1 cellular context compared by ENCODE assay signal in the genomic region with DNA sequence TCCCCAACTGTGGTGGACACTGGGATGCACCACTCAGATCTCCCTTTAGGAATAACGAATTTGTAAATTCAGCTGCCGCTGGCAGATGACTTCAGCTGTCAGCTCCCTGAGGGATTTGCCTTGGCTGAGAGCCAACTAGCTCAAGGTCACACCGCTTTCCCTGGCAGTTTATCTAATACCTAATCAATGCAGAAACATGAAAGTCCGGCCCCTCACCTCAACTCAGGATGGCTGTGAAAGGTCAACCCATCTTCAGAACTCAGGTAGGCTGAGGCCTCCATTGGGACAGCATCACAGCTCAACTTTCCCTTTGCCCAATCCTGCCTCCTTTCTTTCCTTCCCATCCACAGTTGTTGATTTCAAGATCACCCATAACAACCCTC.
TF ChIP-seq lines count a peak whose summit lies in the region.

No MANE protein-coding gene starts in this region.

TF ChIP-seq in HepG2, 621 proteins besides CTCF, POLR2A, EP300 and RAD21 (continued from another document and continues in another):
- TF ChIP-seq ZBTB39 (CRISPR knock-in tag; IDR thresholded peaks at IDR 0.05) (no peak), POLR2AphosphoS5 (IDR thresholded peaks at IDR 0.05; ENCODE audit: low read depth, low read length) (no peak), TMF1 (CRISPR knock-in tag; IDR thresholded peaks at IDR 0.05; ENCODE audit: low read depth) (no peak), NCOR1 (IDR thresholded peaks at IDR 0.05; ENCODE audit: borderline replicate concordance, low read length) (peak; percentile 34; the same call in 1 of the 2 replicates), ZSCAN25 (CRISPR knock-in tag; IDR thresholded peaks at IDR 0.05) (no peak), NRL (CRISPR knock-in tag; IDR thresholded peaks at IDR 0.05; ENCODE audit: borderline replicate concordance) (no peak), HMG20A (CRISPR knock-in tag; IDR thresholded peaks at IDR 0.05; ENCODE audit: borderline replicate concordance) (peak; percentile 58; the same call in 1 of the 2 replicates), KLF12 (CRISPR knock-in tag; IDR thresholded peaks at IDR 0.05; ENCODE audit: borderline replicate concordance) (no peak), ZSCAN29 (CRISPR knock-in tag; conservative IDR thresholded peaks at IDR 0.05) (no peak), FOXO1 (CRISPR knock-in tag; IDR thresholded peaks at IDR 0.05) (0 out of 2 replicates have a peak, but pooled peaks have one; percentile 40), MIER3 (CRISPR knock-in tag; IDR thresholded peaks at IDR 0.05; ENCODE audit: borderline replicate concordance) (peak; percentile 39; the same call in 1 of the 2 replicates), GLI4 (CRISPR knock-in tag; IDR thresholded peaks at IDR 0.05; ENCODE audit: borderline replicate concordance) (no peak), ZNF790 (CRISPR knock-in tag; IDR thresholded peaks at IDR 0.05; ENCODE audit: borderline replicate concordance) (no peak), BRCA1 (CRISPR knock-in tag; IDR thresholded peaks at IDR 0.05) (no peak), KLF15 (CRISPR knock-in tag; IDR thresholded peaks at IDR 0.05; ENCODE audit: borderline replicate concordance) (no peak), ATRX (CRISPR knock-in tag; IDR thresholded peaks at IDR 0.05; ENCODE audit: borderline replicate concordance) (no peak), MZF1 (CRISPR knock-in tag; IDR thresholded peaks at IDR 0.05; ENCODE audit: borderline replicate concordance) (no peak), SRSF1 (optimal IDR thresholded peaks at IDR 0.05; ENCODE audit: low read depth, low read length) (no peak), ZNF644 (CRISPR knock-in tag; IDR thresholded peaks at IDR 0.05; ENCODE audit: low read depth) (no peak), ZNF547 (CRISPR knock-in tag; IDR thresholded peaks at IDR 0.05) (no peak), ZFP90 (CRISPR knock-in tag; IDR thresholded peaks at IDR 0.05; ENCODE audit: borderline replicate concordance) (no peak), MED8 (CRISPR knock-in tag; IDR thresholded peaks at IDR 0.05; ENCODE audit: insufficient replicate concordance) (no peak), ZNF773 (CRISPR knock-in tag; IDR thresholded peaks at IDR 0.05; ENCODE audit: borderline replicate concordance) (no peak), MLLT10 (CRISPR knock-in tag; IDR thresholded peaks at IDR 0.05) (no peak)
- TF ChIP-seq, protein P1, sequence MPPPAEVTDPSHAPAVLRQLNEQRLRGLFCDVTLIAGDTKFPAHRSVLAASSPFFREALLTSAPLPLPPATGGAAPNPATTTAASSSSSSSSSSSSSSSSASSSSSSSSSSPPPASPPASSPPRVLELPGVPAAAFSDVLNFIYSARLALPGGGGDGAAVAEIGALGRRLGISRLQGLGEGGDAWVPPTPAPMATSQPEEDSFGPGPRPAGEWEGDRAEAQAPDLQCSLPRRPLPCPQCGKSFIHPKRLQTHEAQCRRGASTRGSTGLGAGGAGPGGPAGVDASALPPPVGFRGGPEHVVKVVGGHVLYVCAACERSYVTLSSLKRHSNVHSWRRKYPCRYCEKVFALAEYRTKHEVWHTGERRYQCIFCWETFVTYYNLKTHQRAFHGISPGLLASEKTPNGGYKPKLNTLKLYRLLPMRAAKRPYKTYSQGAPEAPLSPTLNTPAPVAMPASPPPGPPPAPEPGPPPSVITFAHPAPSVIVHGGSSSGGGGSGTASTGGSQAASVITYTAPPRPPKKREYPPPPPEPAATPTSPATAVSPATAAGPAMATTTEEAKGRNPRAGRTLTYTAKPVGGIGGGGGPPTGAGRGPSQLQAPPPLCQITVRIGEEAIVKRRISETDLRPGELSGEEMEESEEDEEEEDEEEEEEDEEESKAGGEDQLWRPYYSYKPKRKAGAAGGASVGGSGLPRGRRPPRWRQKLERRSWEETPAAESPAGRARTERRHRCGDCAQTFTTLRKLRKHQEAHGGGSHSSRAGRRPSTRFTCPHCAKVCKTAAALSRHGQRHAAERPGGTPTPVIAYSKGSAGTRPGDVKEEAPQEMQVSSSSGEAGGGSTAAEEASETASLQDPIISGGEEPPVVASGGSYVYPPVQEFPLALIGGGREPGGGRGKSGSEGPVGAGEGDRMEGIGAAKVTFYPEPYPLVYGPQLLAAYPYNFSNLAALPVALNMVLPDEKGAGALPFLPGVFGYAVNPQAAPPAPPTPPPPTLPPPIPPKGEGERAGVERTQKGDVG (CRISPR knock-in tag; IDR thresholded peaks at IDR 0.05; ENCODE audit: borderline replicate concordance) = no peak
- TF ChIP-seq, protein P2, sequence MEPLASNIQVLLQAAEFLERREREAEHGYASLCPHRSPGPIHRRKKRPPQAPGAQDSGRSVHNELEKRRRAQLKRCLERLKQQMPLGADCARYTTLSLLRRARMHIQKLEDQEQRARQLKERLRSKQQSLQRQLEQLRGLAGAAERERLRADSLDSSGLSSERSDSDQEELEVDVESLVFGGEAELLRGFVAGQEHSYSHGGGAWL (CRISPR knock-in tag; IDR thresholded peaks at IDR 0.05) = no peak
- TF ChIP-seq, protein P3, sequence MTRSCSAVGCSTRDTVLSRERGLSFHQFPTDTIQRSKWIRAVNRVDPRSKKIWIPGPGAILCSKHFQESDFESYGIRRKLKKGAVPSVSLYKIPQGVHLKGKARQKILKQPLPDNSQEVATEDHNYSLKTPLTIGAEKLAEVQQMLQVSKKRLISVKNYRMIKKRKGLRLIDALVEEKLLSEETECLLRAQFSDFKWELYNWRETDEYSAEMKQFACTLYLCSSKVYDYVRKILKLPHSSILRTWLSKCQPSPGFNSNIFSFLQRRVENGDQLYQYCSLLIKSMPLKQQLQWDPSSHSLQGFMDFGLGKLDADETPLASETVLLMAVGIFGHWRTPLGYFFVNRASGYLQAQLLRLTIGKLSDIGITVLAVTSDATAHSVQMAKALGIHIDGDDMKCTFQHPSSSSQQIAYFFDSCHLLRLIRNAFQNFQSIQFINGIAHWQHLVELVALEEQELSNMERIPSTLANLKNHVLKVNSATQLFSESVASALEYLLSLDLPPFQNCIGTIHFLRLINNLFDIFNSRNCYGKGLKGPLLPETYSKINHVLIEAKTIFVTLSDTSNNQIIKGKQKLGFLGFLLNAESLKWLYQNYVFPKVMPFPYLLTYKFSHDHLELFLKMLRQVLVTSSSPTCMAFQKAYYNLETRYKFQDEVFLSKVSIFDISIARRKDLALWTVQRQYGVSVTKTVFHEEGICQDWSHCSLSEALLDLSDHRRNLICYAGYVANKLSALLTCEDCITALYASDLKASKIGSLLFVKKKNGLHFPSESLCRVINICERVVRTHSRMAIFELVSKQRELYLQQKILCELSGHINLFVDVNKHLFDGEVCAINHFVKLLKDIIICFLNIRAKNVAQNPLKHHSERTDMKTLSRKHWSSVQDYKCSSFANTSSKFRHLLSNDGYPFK (CRISPR knock-in tag; IDR thresholded peaks at IDR 0.05; ENCODE audit: borderline replicate concordance) = no peak
- TF ChIP-seq, protein P4, sequence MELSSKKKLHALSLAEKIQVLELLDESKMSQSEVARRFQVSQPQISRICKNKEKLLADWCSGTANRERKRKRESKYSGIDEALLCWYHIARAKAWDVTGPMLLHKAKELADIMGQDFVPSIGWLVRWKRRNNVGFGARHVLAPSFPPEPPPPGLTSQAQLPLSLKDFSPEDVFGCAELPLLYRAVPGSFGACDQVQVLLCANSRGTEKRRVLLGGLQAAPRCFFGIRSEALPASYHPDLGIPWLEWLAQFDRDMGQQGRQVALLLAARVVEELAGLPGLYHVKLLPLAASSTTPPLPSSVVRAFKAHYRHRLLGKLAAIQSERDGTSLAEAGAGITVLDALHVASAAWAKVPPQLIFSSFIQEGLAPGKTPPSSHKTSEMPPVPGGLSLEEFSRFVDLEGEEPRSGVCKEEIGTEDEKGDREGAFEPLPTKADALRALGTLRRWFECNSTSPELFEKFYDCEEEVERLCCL (CRISPR knock-in tag; IDR thresholded peaks at IDR 0.05; ENCODE audit: borderline replicate concordance) = no peak
- TF ChIP-seq, protein P5, sequence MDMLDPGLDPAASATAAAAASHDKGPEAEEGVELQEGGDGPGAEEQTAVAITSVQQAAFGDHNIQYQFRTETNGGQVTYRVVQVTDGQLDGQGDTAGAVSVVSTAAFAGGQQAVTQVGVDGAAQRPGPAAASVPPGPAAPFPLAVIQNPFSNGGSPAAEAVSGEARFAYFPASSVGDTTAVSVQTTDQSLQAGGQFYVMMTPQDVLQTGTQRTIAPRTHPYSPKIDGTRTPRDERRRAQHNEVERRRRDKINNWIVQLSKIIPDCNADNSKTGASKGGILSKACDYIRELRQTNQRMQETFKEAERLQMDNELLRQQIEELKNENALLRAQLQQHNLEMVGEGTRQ (IDR thresholded peaks at IDR 0.05; ENCODE audit: low read depth, low read length) = no peak
- TF ChIP-seq, protein P5 (CRISPR knock-in tag; IDR thresholded peaks at IDR 0.05; ENCODE audit: borderline replicate concordance) = no peak
- TF ChIP-seq, protein P6, sequence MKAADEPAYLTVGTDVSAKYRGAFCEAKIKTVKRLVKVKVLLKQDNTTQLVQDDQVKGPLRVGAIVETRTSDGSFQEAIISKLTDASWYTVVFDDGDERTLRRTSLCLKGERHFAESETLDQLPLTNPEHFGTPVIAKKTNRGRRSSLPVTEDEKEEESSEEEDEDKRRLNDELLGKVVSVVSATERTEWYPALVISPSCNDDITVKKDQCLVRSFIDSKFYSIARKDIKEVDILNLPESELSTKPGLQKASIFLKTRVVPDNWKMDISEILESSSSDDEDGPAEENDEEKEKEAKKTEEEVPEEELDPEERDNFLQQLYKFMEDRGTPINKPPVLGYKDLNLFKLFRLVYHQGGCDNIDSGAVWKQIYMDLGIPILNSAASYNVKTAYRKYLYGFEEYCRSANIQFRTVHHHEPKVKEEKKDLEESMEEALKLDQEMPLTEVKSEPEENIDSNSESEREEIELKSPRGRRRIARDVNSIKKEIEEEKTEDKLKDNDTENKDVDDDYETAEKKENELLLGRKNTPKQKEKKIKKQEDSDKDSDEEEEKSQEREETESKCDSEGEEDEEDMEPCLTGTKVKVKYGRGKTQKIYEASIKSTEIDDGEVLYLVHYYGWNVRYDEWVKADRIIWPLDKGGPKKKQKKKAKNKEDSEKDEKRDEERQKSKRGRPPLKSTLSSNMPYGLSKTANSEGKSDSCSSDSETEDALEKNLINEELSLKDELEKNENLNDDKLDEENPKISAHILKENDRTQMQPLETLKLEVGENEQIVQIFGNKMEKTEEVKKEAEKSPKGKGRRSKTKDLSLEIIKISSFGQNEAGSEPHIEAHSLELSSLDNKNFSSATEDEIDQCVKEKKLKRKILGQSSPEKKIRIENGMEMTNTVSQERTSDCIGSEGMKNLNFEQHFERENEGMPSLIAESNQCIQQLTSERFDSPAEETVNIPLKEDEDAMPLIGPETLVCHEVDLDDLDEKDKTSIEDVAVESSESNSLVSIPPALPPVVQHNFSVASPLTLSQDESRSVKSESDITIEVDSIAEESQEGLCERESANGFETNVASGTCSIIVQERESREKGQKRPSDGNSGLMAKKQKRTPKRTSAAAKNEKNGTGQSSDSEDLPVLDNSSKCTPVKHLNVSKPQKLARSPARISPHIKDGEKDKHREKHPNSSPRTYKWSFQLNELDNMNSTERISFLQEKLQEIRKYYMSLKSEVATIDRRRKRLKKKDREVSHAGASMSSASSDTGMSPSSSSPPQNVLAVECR (CRISPR knock-in tag; IDR thresholded peaks at IDR 0.05; ENCODE audit: borderline replicate concordance) = peak; percentile 58; the same call in 1 of the 2 replicates
- TF ChIP-seq, protein P7, sequence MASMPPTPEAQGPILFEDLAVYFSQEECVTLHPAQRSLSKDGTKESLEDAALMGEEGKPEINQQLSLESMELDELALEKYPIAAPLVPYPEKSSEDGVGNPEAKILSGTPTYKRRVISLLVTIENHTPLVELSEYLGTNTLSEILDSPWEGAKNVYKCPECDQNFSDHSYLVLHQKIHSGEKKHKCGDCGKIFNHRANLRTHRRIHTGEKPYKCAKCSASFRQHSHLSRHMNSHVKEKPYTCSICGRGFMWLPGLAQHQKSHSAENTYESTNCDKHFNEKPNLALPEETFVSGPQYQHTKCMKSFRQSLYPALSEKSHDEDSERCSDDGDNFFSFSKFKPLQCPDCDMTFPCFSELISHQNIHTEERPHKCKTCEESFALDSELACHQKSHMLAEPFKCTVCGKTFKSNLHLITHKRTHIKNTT (CRISPR knock-in tag; IDR thresholded peaks at IDR 0.05) = no peak
- TF ChIP-seq, protein P8, sequence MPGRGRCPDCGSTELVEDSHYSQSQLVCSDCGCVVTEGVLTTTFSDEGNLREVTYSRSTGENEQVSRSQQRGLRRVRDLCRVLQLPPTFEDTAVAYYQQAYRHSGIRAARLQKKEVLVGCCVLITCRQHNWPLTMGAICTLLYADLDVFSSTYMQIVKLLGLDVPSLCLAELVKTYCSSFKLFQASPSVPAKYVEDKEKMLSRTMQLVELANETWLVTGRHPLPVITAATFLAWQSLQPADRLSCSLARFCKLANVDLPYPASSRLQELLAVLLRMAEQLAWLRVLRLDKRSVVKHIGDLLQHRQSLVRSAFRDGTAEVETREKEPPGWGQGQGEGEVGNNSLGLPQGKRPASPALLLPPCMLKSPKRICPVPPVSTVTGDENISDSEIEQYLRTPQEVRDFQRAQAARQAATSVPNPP (CRISPR knock-in tag; IDR thresholded peaks at IDR 0.05) = no peak
- TF ChIP-seq, protein P9, sequence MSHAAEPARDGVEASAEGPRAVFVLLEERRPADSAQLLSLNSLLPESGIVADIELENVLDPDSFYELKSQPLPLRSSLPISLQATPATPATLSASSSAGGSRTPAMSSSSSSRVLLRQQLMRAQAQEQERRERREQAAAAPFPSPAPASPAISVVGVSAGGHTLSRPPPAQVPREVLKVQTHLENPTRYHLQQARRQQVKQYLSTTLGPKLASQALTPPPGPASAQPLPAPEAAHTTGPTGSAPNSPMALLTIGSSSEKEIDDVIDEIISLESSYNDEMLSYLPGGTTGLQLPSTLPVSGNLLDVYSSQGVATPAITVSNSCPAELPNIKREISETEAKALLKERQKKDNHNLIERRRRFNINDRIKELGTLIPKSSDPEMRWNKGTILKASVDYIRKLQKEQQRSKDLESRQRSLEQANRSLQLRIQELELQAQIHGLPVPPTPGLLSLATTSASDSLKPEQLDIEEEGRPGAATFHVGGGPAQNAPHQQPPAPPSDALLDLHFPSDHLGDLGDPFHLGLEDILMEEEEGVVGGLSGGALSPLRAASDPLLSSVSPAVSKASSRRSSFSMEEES (CRISPR knock-in tag; IDR thresholded peaks at IDR 0.05) = no peak
